In the genomic region with DNA sequence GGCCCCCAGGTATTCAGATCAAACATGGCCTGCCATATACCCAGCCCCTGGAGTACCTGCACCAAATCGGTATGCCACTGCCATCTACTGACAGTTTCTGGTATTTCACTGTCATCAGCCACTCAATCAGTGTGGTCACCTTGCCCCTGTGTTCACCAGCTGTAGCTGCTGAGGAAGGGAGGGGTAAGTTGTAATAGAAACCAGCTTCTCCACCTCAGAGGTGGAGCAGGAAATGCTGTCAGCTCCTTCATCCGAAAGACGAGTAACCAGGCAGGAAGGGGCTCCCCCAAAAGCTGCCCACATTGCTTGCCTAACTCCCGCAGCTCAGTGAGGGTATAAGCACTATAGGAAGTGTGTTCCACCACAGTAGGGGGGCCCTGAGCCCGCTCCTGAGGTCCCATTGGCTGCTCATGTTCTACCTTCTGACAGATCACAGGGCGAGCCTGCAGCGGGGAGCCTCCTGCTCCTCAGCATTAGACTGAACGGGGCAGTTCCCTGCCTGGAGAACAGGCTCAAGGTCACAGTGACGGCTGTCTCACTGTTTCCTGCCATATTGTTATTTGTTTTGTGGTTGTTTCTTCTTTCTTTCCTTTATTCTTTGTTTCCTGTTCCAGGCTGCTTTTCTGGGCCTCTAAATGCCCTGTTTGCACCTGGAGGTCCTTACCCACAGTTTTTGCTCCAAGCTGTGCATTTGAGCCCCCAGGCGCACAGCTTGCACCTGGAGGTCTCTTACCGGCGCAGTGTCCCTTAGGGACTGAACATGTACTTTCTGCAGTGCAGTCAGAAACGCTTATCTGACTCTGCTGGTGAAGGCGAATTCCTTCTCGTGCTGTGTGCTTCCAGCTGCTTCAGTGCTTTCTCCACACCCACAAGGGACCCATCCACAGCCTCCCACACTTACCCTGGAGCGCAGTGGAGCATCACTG, we compare ENCODE assay signal across 8 cellular contexts.
DNase-seq lines count a peak whose midpoint lies in the region; ATAC-seq and TF ChIP-seq lines count a peak whose summit lies in the region.

No MANE protein-coding gene starts in this region.

- H3K27me3 ChIP-seq in MG63 (no peaks in the 10 kb centered on the region), lower lobe of right lung (ENCODE audit: low read depth) (no peaks in the 10 kb centered on the region), stomach (peaks cover 0 to 3% (median 0%) of the 10 kb centered on the region in 3 donors)

- peak overlapping the region; percentile 63 for H3K4me3 Mint-ChIP-seq in activated naive CD4-positive, alpha-beta T cell treated with anti-CD3 and anti-CD28 coated beads, Interleukin-2, amount 10 ng/mL, durations not matched to agents 7 days and 5 days

- ATAC-seq in GM18499 (IDR thresholded peaks at IDR 0.05; ENCODE audit: insufficient read depth, unreplicated experiment) (peak; percentile 79), HG02571 (IDR thresholded peaks at IDR 0.05; ENCODE audit: unreplicated experiment) (peak; percentile 97), SK-N-SH treated with all-trans-retinoic acid at 6 μM for 48 hours (peak; percentile 98), lower lobe of right lung (peak; percentile 78 to 80)

- no peaks in the 10 kb centered on the region for H3K9me3 ChIP-seq in MG63
- no peaks in the 10 kb centered on the region for H3K9me3 ChIP-seq in lower lobe of right lung
- no peaks in the 10 kb centered on the region for H3K9me3 ChIP-seq in stomach

- H3K36me3 ChIP-seq in MG63 (no peaks in the 10 kb centered on the region), lower lobe of right lung (no peaks in the 10 kb centered on the region), stomach (no peaks in the 10 kb centered on the region)

- no peak for TF ChIP-seq POLR2A in stomach (IDR thresholded peaks at IDR 0.05)

- CTCF ChIA-PET in activated naive CD4-positive, alpha-beta T cell treated with anti-CD3 and anti-CD28 coated beads, Interleukin-2, amount 10 ng/mL, durations not matched to agents 7 days and 5 days (lab: Charles Lee) = interaction anchor here (0.6 to 3.3 kb wide), 12 partner anchors 9 to 237 kb away, joined by 3 to 29 read pairs (median 3); no protein-coding TSS in a partner anchor

- no peaks in the 10 kb centered on the region for H3K36me3 Mint-ChIP-seq in activated naive CD4-positive, alpha-beta T cell treated with anti-CD3 and anti-CD28 coated beads, Interleukin-2, amount 10 ng/mL, durations not matched to agents 7 days and 5 days

- TF ChIP-seq EP300 in stomach (IDR thresholded peaks at IDR 0.05) = no peak

- DNase-seq in MG63 (peak; percentile 7), lower lobe of right lung (no peak), stomach (peak; percentile 57), coronary artery (ENCODE audit: low spot score) (no peak)
- peak; percentile 91 for DNase-seq in activated naive CD4-positive, alpha-beta T cell treated with anti-CD3 and anti-CD28 coated beads, Interleukin-2, amount 10 ng/mL, durations not matched to agents 7 days and 5 days

- peak; percentile 49 for TF ChIP-seq CTCF in lower lobe of right lung (IDR thresholded peaks at IDR 0.05)
- TF ChIP-seq CTCF in stomach (IDR thresholded peaks at IDR 0.05) = peak in 5 of 7 experiments; percentile 31 to 54 (median 34)
- TF ChIP-seq CTCF in coronary artery (IDR thresholded peaks at IDR 0.05) = no peak

- H3K27me3 Mint-ChIP-seq in activated naive CD4-positive, alpha-beta T cell treated with anti-CD3 and anti-CD28 coated beads, Interleukin-2, amount 10 ng/mL, durations not matched to agents 7 days and 5 days = peaks cover 3% of the 10 kb centered on the region

- H3K4me1 ChIP-seq in lower lobe of right lung = no peaks in the 10 kb centered on the region
- peaks cover 0 to 5% (median 2%) of the 10 kb centered on the region in 4 donors for H3K4me1 ChIP-seq in stomach

- peaks cover 29% of the 10 kb centered on the region for H3K4me1 Mint-ChIP-seq in activated naive CD4-positive, alpha-beta T cell treated with anti-CD3 and anti-CD28 coated beads, Interleukin-2, amount 10 ng/mL, durations not matched to agents 7 days and 5 days

- H3K27ac Mint-ChIP-seq in activated naive CD4-positive, alpha-beta T cell treated with anti-CD3 and anti-CD28 coated beads, Interleukin-2, amount 10 ng/mL, durations not matched to agents 7 days and 5 days = peak overlapping the region; percentile 92

- H3K9me3 Mint-ChIP-seq in activated naive CD4-positive, alpha-beta T cell treated with anti-CD3 and anti-CD28 coated beads, Interleukin-2, amount 10 ng/mL, durations not matched to agents 7 days and 5 days = peaks cover 2% of the 10 kb centered on the region

- 38 to 47% (median 41%) methylated on average over 16 of the region's 16 CpGs for WGBS in stomach, 5 donors

- H3K4me3 ChIP-seq in MG63 = no peak overlapping the region
- no peak overlapping the region for H3K4me3 ChIP-seq in lower lobe of right lung
- no peak overlapping the region for H3K4me3 ChIP-seq in stomach
- no peak overlapping the region for H3K4me3 ChIP-seq in coronary artery

- H3K27ac ChIP-seq in lower lobe of right lung = no peak overlapping the region
- no peak overlapping the region for H3K27ac ChIP-seq in stomach
- H3K27ac ChIP-seq in coronary artery = no peak overlapping the region

- intact Hi-C loops in lower lobe of right lung (cut with DNase I) (no loop called here), stomach (cut with DNase I; ENCODE audit: low total_unique reads) (no loop called here)

TF ChIP-seq in SK-N-SH treated with all-trans-retinoic acid at 6 μM for 48 hours, 23 proteins besides CTCF, POLR2A, EP300 and RAD21:
- no peak for TF ChIP-seq ZNF70 (CRISPR knock-in tag; IDR thresholded peaks at IDR 0.05)
- TF ChIP-seq ISL1 (CRISPR knock-in tag; IDR thresholded peaks at IDR 0.05) = no peak
- TF ChIP-seq, protein P1, sequence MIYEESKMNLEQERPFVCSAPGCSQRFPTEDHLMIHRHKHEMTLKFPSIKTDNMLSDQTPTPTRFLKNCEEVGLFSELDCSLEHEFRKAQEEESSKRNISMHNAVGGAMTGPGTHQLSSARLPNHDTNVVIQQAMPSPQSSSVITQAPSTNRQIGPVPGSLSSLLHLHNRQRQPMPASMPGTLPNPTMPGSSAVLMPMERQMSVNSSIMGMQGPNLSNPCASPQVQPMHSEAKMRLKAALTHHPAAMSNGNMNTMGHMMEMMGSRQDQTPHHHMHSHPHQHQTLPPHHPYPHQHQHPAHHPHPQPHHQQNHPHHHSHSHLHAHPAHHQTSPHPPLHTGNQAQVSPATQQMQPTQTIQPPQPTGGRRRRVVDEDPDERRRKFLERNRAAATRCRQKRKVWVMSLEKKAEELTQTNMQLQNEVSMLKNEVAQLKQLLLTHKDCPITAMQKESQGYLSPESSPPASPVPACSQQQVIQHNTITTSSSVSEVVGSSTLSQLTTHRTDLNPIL (CRISPR knock-in tag; IDR thresholded peaks at IDR 0.05; ENCODE audit: low read depth) = no peak
- TF ChIP-seq SNAI2 (CRISPR knock-in tag; IDR thresholded peaks at IDR 0.05) = no peak
- TF ChIP-seq OSR1 (CRISPR knock-in tag; IDR thresholded peaks at IDR 0.05) = no peak
- TF ChIP-seq, protein P2, sequence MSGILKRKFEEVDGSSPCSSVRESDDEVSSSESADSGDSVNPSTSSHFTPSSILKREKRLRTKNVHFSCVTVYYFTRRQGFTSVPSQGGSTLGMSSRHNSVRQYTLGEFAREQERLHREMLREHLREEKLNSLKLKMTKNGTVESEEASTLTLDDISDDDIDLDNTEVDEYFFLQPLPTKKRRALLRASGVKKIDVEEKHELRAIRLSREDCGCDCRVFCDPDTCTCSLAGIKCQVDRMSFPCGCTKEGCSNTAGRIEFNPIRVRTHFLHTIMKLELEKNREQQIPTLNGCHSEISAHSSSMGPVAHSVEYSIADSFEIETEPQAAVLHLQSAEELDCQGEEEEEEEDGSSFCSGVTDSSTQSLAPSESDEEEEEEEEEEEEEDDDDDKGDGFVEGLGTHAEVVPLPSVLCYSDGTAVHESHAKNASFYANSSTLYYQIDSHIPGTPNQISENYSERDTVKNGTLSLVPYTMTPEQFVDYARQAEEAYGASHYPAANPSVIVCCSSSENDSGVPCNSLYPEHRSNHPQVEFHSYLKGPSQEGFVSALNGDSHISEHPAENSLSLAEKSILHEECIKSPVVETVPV (CRISPR knock-in tag; IDR thresholded peaks at IDR 0.05) = no peak
- no peak for TF ChIP-seq BACH2 (CRISPR knock-in tag; IDR thresholded peaks at IDR 0.05; ENCODE audit: borderline replicate concordance)
- TF ChIP-seq, protein P3, sequence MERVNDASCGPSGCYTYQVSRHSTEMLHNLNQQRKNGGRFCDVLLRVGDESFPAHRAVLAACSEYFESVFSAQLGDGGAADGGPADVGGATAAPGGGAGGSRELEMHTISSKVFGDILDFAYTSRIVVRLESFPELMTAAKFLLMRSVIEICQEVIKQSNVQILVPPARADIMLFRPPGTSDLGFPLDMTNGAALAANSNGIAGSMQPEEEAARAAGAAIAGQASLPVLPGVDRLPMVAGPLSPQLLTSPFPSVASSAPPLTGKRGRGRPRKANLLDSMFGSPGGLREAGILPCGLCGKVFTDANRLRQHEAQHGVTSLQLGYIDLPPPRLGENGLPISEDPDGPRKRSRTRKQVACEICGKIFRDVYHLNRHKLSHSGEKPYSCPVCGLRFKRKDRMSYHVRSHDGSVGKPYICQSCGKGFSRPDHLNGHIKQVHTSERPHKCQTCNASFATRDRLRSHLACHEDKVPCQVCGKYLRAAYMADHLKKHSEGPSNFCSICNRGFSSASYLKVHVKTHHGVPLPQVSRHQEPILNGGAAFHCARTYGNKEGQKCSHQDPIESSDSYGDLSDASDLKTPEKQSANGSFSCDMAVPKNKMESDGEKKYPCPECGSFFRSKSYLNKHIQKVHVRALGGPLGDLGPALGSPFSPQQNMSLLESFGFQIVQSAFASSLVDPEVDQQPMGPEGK (CRISPR knock-in tag; IDR thresholded peaks at IDR 0.05; ENCODE audit: borderline replicate concordance) = no peak

Comparison
In these comparisons a context has a peak if more than half of its experiments do, and no peak if none do; other contexts are left out.
1. DNase-seq: peak in MG63 (single experiment), activated naive CD4-positive, alpha-beta T cell treated with anti-CD3 and anti-CD28 coated beads, Interleukin-2, amount 10 ng/mL, durations not matched to agents 7 days and 5 days (single experiment) and stomach (single experiment); none in lower lobe of right lung (single experiment) and coronary artery (single experiment).
2. Peak in every context shown above with its lines, with median percentiles within 50 percentile points of each other: ATAC-seq.